ENCODE assay signal across 7 cellular contexts in genomic region chr1:32818804-32819541, GRCh38. TPM values are rescaled to one million over a fixed set of nuclear protein-coding genes. Genes with fewer than 3 reads are reported as not detected.
DNase-seq lines count a peak whose midpoint lies in the region; ATAC-seq and TF ChIP-seq lines count a peak whose summit lies in the region.

No MANE protein-coding gene starts in this region.

- H2AFZ ChIP-seq in neuronal stem cell (ENCODE audit: low read length) = peak overlapping the region; percentile 96

- DNase-seq in NOMO-1 treated with dmso at 0.1 percent for 144 hours (lab: John Stamatoyannopoulos, UW; ENCODE audit: unreplicated experiment) (peak; percentile 69), coronary artery (ENCODE audit: low spot score) (no peak), neuronal stem cell (ENCODE audit: low spot score) (no peak), SHP77 (lab: John Stamatoyannopoulos, UW) (no peak)

- WGBS in neuronal stem cell (ENCODE audit: extremely low coverage in 2 of 2, insufficient read length in 2 of 2, insufficient replicate concordance in 1 of 2), 2 donors = no CpG with 5 or more reads among the region's 11 CpGs

- H3K27me3 ChIP-seq in neuronal stem cell (ENCODE audit: control insufficient read depth in 3 of 3, insufficient read depth in 3 of 3, low read depth in 1 of 3, low read length in 3 of 3) = no peaks in the 10 kb centered on the region

- H4K8ac ChIP-seq in neuronal stem cell (ENCODE audit: low read depth, low read length) = no peak overlapping the region

- H3K4me3 ChIP-seq in GM12875 (ENCODE audit: low read depth, low read length) (peak overlapping the region; percentile 89), coronary artery (peak overlapping the region; percentile 98), neuronal stem cell (ENCODE audit: low read length in 2 of 2) (peak overlapping the region in 1 of 2 donors; percentile 95)

- ATAC-seq in GM21786 (IDR thresholded peaks at IDR 0.05; ENCODE audit: unreplicated experiment) (peak; percentile 46), GM19397 (IDR thresholded peaks at IDR 0.05; ENCODE audit: unreplicated experiment) (no peak)

- peaks cover 4 to 5% of the 10 kb centered on the region in 2 donors for H3K4me1 ChIP-seq in neuronal stem cell (ENCODE audit: control insufficient read depth in 2 of 2, insufficient read depth in 1 of 2, low read depth in 1 of 2, low read length in 2 of 2)

- H2BK12ac ChIP-seq in neuronal stem cell (ENCODE audit: low read length) = no peak overlapping the region

- H3K27ac ChIP-seq in coronary artery = no peak overlapping the region
- H3K27ac ChIP-seq in neuronal stem cell (replicated peaks; ENCODE audit: low read length) = peak overlapping the region; percentile 100

- peak overlapping the region; percentile 77 for H3K4me2 ChIP-seq in neuronal stem cell (ENCODE audit: insufficient read depth, low read length, poor library complexity, severe bottlenecking)

- TF ChIP-seq CTCF in GM12875 (IDR thresholded peaks at IDR 0.05; ENCODE audit: borderline replicate concordance, insufficient read depth, low read depth, low read length) = no peak
- no peak for TF ChIP-seq CTCF in coronary artery (IDR thresholded peaks at IDR 0.05)

- peaks cover 3 to 21% of the 10 kb centered on the region in 2 donors for H3K36me3 ChIP-seq in neuronal stem cell (replicated peaks in 1 of 2; ENCODE audit: control insufficient read depth in 2 of 2, insufficient read depth in 2 of 2, low read length in 2 of 2)

- H2BK120ac ChIP-seq in neuronal stem cell (ENCODE audit: low read depth, low read length) = no peak overlapping the region

- peaks cover 4% of the 10 kb centered on the region for H3K79me1 ChIP-seq in neuronal stem cell (ENCODE audit: low read depth, low read length)

- H4K91ac ChIP-seq in neuronal stem cell (ENCODE audit: low read depth, low read length, poor library complexity) = no peak overlapping the region

- H3K14ac ChIP-seq in neuronal stem cell (ENCODE audit: low read length) = no peak overlapping the region

- no peak overlapping the region for H2BK5ac ChIP-seq in neuronal stem cell (ENCODE audit: low read length)

- H2BK15ac ChIP-seq in neuronal stem cell (ENCODE audit: low read length) = no peak overlapping the region

- no peaks in the 10 kb centered on the region for H3K9me3 ChIP-seq in neuronal stem cell (replicated peaks in 1 of 2; ENCODE audit: control insufficient read depth in 2 of 2, insufficient read depth in 1 of 2, low read depth in 1 of 2, low read length in 2 of 2)

- no peak overlapping the region for H3K4ac ChIP-seq in neuronal stem cell (ENCODE audit: low read length)

- H3K9ac ChIP-seq in neuronal stem cell (ENCODE audit: low read depth, low read length, poor library complexity) = no peak overlapping the region

- no peak overlapping the region for H3K18ac ChIP-seq in neuronal stem cell (ENCODE audit: low read length)

- no peak overlapping the region for H3K23ac ChIP-seq in neuronal stem cell (ENCODE audit: low read depth, low read length, poor library complexity)

- H2AK5ac ChIP-seq in neuronal stem cell (ENCODE audit: low read depth, low read length) = no peak overlapping the region

RNA-seq across cellular contexts. Expression of gene S100PBP, which starts 1.5 kb away (rescaled TPM):
- polyA plus RNA-seq in neuronal stem cell (2013, experiment 1 of 2) = 23.3 TPM
- polyA plus RNA-seq in neuronal stem cell (2013, experiment 2 of 2) = 25.6 TPM

RNA-seq across cellular contexts. Expression of gene YARS1, which starts 1.8 kb away (rescaled TPM):
- polyA plus RNA-seq in neuronal stem cell (2013, experiment 1 of 2) = 47.5 TPM
- 49.0 TPM for polyA plus RNA-seq in neuronal stem cell (2013, experiment 2 of 2)

RNA-seq across cellular contexts. Expression of gene FNDC5, which starts 51.7 kb away (rescaled TPM):
- 12.0 TPM for polyA plus RNA-seq in neuronal stem cell (2013, experiment 1 of 2)
- 11.7 TPM for polyA plus RNA-seq in neuronal stem cell (2013, experiment 2 of 2)
